Comparison of ENCODE assay signal across 1 cellular context in the genomic region with DNA sequence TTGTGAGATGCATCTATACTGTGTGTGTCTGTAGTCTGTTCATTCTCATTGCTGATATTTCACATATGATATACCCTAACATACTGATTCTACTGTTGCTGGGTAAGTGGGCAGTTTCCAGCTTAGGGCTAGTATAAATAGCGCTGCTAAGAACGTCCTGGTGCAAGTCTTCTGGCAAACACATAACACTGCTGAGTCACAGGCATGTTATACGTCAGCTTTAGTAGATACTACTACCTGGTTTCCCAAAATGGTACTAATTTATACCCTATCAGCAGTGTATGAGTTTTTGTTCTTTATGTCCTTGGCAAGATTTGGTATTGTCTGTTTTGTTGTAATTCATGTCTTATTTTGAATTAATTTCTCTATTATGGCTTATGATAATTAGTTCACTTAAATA.
TF ChIP-seq lines count a peak whose summit lies in the region.

No MANE protein-coding gene starts in this region.

TF ChIP-seq in WTC11, 78 proteins besides CTCF, POLR2A, EP300 and RAD21 (continued from another document):
- TF ChIP-seq, protein P1, sequence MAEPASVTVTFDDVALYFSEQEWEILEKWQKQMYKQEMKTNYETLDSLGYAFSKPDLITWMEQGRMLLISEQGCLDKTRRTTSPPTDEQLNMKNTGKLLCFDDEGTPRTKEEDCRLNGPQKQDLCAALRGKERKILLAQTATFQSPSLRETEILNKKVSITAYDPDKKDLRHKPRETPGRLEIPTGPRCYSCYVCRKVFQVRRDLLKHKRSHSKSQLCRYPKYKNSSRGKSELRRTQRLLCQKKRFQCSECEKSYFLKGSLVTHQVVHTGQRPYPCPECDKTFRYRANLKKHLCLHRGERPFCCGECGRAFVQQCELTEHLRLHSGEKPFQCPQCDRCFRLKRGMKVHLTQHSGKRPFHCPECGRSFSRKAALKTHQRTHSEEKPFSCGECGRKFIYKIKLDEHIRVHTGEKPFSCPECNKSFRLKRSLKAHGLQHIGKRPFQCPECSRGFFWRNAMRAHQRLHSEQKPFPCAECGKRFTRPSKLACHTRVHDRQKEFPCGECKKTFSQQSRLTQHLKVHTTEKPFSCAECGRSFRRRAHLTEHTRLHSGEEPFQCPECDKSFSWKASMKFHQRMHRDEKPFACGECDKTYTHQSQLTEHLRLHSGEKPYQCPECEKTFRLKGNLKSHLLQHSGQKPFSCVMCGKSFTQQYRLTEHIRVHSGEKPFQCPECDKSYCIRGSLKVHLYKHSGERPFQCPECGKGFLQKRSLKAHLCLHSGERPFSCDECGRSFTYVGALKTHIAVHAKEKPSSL (CRISPR knock-in tag; conservative IDR thresholded peaks at IDR 0.05) = no peak
- TF ChIP-seq SP1 (CRISPR knock-in tag; conservative IDR thresholded peaks at IDR 0.05) (no peak), SMAD4 (CRISPR knock-in tag; IDR thresholded peaks at IDR 0.05) (no peak)
- TF ChIP-seq, protein P2, sequence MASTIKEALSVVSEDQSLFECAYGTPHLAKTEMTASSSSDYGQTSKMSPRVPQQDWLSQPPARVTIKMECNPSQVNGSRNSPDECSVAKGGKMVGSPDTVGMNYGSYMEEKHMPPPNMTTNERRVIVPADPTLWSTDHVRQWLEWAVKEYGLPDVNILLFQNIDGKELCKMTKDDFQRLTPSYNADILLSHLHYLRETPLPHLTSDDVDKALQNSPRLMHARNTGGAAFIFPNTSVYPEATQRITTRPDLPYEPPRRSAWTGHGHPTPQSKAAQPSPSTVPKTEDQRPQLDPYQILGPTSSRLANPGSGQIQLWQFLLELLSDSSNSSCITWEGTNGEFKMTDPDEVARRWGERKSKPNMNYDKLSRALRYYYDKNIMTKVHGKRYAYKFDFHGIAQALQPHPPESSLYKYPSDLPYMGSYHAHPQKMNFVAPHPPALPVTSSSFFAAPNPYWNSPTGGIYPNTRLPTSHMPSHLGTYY (CRISPR knock-in tag; IDR thresholded peaks at IDR 0.05) = no peak
